27 cellular contexts compared by ENCODE assay signal in the genomic region with DNA sequence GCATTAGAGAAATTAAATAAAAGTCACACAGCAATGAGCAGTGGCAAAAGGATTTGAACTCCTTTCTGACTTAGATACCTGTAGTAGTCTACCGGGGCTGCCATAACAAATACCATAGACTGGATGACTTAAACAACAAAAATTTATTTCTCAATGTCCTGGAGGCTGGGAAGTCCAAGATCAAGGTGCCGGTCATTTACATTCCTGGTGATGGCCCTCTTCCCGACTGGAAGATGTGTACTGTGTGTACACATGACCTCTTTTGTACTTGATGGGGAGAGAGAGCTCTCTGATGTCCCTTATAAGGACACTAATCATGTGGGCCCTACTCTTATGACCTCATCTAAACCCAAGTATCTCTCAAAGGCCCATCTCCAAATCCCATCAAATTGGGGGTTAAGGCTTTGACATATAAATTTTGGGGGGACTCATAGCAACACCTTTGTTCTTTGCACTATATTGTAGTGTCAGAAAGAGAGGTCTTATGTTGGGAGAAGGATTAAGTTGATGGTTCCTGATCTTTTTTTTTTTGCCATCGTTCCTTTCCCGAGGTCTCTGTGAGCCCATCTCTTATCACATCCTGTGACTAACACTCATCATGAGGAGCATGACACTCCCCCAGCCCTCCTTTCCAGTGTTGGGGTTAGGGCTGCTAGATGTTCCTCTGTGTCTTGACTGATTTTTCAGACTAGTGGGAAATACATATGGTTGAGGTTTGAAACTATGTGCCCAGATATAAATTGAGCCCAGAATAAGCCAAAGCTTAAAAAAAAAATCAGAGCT.
DNase-seq lines count a peak whose midpoint lies in the region; ATAC-seq lines count a peak whose summit lies in the region.
"Had no signal": no experiment of that assay in that cellular context is flagged by ENCODE, and none has a peak within 500 bp of the region (broad histone marks: within the 10 kb centered on the region; RNA-seq: fewer than 3 reads in every experiment).

No MANE protein-coding gene starts in this region.

- no peak for ATAC-seq in activated naive CD8-positive, alpha-beta T cell treated with anti-CD3 and anti-CD28 coated beads, Interleukin-2, amount 50 U/mL, for 24 hours
- ATAC-seq in effector memory CD8-positive, alpha-beta T cell (replicated peaks) = no peak
- ATAC-seq: activated CD4-positive, CD25-positive, alpha-beta regulatory T cell treated with anti-CD3 and anti-CD28 coated beads, Interleukin-2, amount 50 U/mL, for 24 hours; left cardiac atrium; mucosa of descending colon had no signal

- peaks cover 9% of the 10 kb centered on the region for H3K27me3 Mint-ChIP-seq in activated naive CD8-positive, alpha-beta T cell treated with anti-CD3 and anti-CD28 coated beads, Interleukin-2, amount 50 U/mL, for 24 hours
- peaks cover 9% of the 10 kb centered on the region for H3K27me3 Mint-ChIP-seq in activated naive CD8-positive, alpha-beta T cell treated with anti-CD3 and anti-CD28 coated beads for 36 hours
- H3K27me3 Mint-ChIP-seq in effector memory CD8-positive, alpha-beta T cell = no peaks in the 10 kb centered on the region
- H3K27me3 Mint-ChIP-seq: activated naive CD4-positive, alpha-beta T cell treated with anti-CD3 and anti-CD28 coated beads, Interleukin-2, amount 10 ng/mL, durations not matched to agents 7 days and 5 days; CD4-positive, alpha-beta T cell had no signal

- H3K27ac ChIP-seq in substantia nigra (ENCODE audit: low read depth, low read length, poor library complexity, severe bottlenecking) = peak overlapping the region; percentile 13
- H3K27ac ChIP-seq: cardiac muscle cell, esophagus muscularis mucosa, parathyroid adenoma, suprapubic skin, uterus had no signal

- H3K4me3 Mint-ChIP-seq in activated naive CD8-positive, alpha-beta T cell treated with anti-CD3 and anti-CD28 coated beads, Interleukin-2, amount 50 U/mL, for 24 hours = no peak overlapping the region
- no peak overlapping the region for H3K4me3 Mint-ChIP-seq in activated naive CD8-positive, alpha-beta T cell treated with anti-CD3 and anti-CD28 coated beads for 36 hours
- no peak overlapping the region for H3K4me3 Mint-ChIP-seq in effector memory CD8-positive, alpha-beta T cell
- H3K4me3 Mint-ChIP-seq: activated naive CD4-positive, alpha-beta T cell treated with anti-CD3 and anti-CD28 coated beads, Interleukin-2, amount 10 ng/mL, durations not matched to agents 7 days and 5 days; CD4-positive, alpha-beta T cell had no signal

- peaks cover 13% of the 10 kb centered on the region for H3K36me3 Mint-ChIP-seq in activated naive CD8-positive, alpha-beta T cell treated with anti-CD3 and anti-CD28 coated beads, Interleukin-2, amount 50 U/mL, for 24 hours (ENCODE audit: low read depth)
- peaks cover 4% of the 10 kb centered on the region for H3K36me3 Mint-ChIP-seq in activated naive CD8-positive, alpha-beta T cell treated with anti-CD3 and anti-CD28 coated beads for 36 hours
- peaks cover 80% of the 10 kb centered on the region for H3K36me3 Mint-ChIP-seq in effector memory CD8-positive, alpha-beta T cell (ENCODE audit: insufficient read depth)

- no peaks in the 10 kb centered on the region for H3K9me3 Mint-ChIP-seq in activated naive CD8-positive, alpha-beta T cell treated with anti-CD3 and anti-CD28 coated beads, Interleukin-2, amount 50 U/mL, for 24 hours
- H3K9me3 Mint-ChIP-seq in activated naive CD8-positive, alpha-beta T cell treated with anti-CD3 and anti-CD28 coated beads for 36 hours = no peaks in the 10 kb centered on the region
- no peaks in the 10 kb centered on the region for H3K9me3 Mint-ChIP-seq in effector memory CD8-positive, alpha-beta T cell
- H3K9me3 Mint-ChIP-seq: activated naive CD4-positive, alpha-beta T cell treated with anti-CD3 and anti-CD28 coated beads, Interleukin-2, amount 10 ng/mL, durations not matched to agents 7 days and 5 days; CD4-positive, alpha-beta T cell had no signal

- DNase-seq in activated naive CD8-positive, alpha-beta T cell treated with anti-CD3 and anti-CD28 coated beads, Interleukin-2, amount 50 U/mL, for 24 hours = no peak
- no peak for DNase-seq in activated naive CD8-positive, alpha-beta T cell treated with anti-CD3 and anti-CD28 coated beads for 36 hours
- peak; percentile 9 for DNase-seq in OCI-M1 (lab: John Stamatoyannopoulos, UW)
- no peak for DNase-seq in effector memory CD8-positive, alpha-beta T cell
- DNase-seq in substantia nigra (lab: John Stamatoyannopoulos, UW) = no peak
- DNase-seq in CD1c-positive myeloid dendritic cell (ENCODE audit: extremely low spot score) = no peak
- no peak for DNase-seq in NCI-H2171 (lab: John Stamatoyannopoulos, UW)
- DNase-seq: activated naive CD4-positive, alpha-beta T cell treated with anti-CD3 and anti-CD28 coated beads, Interleukin-2, amount 10 ng/mL, durations not matched to agents 7 days and 5 days; anterior cingulate cortex; CD4-positive, alpha-beta T cell; cortex of kidney; foreskin melanocyte; GDM1; left cardiac atrium; mucosa of descending colon; NCI-H1694; NCI-H524 treated with DMSO at 0.1 percent for 48 hours; Right ventricle myocardium superior; small intestine; stimulated activated CD4-positive, alpha-beta T cell treated with anti-CD3 and anti-CD28 coated beads, Interleukin-2, amount 100 ng/mL, for 24 hours; T1000; uterus had no signal

- H3K4me1 Mint-ChIP-seq in activated naive CD8-positive, alpha-beta T cell treated with anti-CD3 and anti-CD28 coated beads, Interleukin-2, amount 50 U/mL, for 24 hours = peaks cover 55% of the 10 kb centered on the region
- peaks cover 42% of the 10 kb centered on the region for H3K4me1 Mint-ChIP-seq in activated naive CD8-positive, alpha-beta T cell treated with anti-CD3 and anti-CD28 coated beads for 36 hours
- peaks cover 51 to 76% of the 10 kb centered on the region in 2 donors for H3K4me1 Mint-ChIP-seq in effector memory CD8-positive, alpha-beta T cell (ENCODE audit: low read depth in 2 of 2)

- H3K27ac Mint-ChIP-seq in activated naive CD8-positive, alpha-beta T cell treated with anti-CD3 and anti-CD28 coated beads, Interleukin-2, amount 50 U/mL, for 24 hours = peak overlapping the region; percentile 0
- no peak overlapping the region for H3K27ac Mint-ChIP-seq in activated naive CD8-positive, alpha-beta T cell treated with anti-CD3 and anti-CD28 coated beads for 36 hours
- peak overlapping the region; percentile 96 for H3K27ac Mint-ChIP-seq in effector memory CD8-positive, alpha-beta T cell
- H3K27ac Mint-ChIP-seq: activated naive CD4-positive, alpha-beta T cell treated with anti-CD3 and anti-CD28 coated beads, Interleukin-2, amount 10 ng/mL, durations not matched to agents 7 days and 5 days had no signal
